33 cellular contexts compared by ENCODE assay signal in the genomic region with DNA sequence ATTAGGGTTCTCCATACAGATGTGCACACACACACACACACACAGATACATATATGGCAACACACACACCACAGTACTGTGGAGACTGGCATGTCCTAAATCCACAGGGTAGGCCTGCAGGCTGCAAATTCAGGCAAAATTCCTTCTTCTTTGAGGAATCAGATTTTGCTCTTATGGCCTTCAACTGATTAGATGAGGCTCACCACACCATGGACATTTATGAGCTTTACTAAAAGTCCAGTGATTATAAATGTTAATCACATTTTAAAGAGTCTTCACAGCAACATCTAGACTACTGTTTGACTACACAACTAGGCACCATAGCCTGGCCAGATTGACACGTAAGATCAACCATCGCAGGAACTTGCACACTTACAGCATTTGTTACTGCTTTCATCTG.
DNase-seq lines count a peak whose midpoint lies in the region; ATAC-seq, FAIRE-seq and TF ChIP-seq lines count a peak whose summit lies in the region.
"Had no signal": no experiment of that assay in that cellular context is flagged by ENCODE, and none has a peak within 500 bp of the region (broad histone marks: within the 10 kb centered on the region; RNA-seq: fewer than 3 reads in every experiment).

No MANE protein-coding gene starts in this region.

- intact Hi-C loops in K562 (cut with micrococcal nuclease) (no loop called here), right lobe of liver (cut with DNase I) (no loop called here)

- CTCF ChIA-PET in HEK293 (lab: Yijun Ruan, JAX), result no interaction called here
- CTCF ChIA-PET in K562 (lab: Yijun Ruan, JAX; ENCODE audit: low intra/inter-chr PET ratio), result no interaction called here
- CTCF ChIA-PET in H1 (lab: Charles Lee; ENCODE audit: partially characterized antibody), result interaction anchor here (1.3 kb wide), 1 partner anchor 13 kb away, joined by 5 read pairs; no protein-coding TSS in a partner anchor

- H2BK15ac ChIP-seq in H1 (ENCODE audit: low read length), result no peak overlapping the region

- no TSS peak for BruUV-seq in K562 (replicated peaks; lab: Mats Ljungman, UMichigan)

- H2AK5ac ChIP-seq in H1 (ENCODE audit: low read depth, low read length), result no peak overlapping the region

- TF ChIP-seq RAD21 in K562 (CRISPR knock-in tag; conservative IDR thresholded peaks at IDR 0.05 in 1 of 2, IDR thresholded peaks at IDR 0.05 in 1 of 2), result no peak
- TF ChIP-seq RAD21 in H1 (IDR thresholded peaks at IDR 0.05 in 1 of 2, conservative IDR thresholded peaks at IDR 0.05 in 1 of 2; ENCODE audit: low read depth in 2 of 2, low read length in 2 of 2), result no peak

- no peaks in the 10 kb centered on the region for H3K23me2 ChIP-seq in H1 (ENCODE audit: low read depth, low read length)

- TF ChIP-seq POLR2A in K562 (conservative IDR thresholded peaks at IDR 0.05), result no peak
- no peak for TF ChIP-seq POLR2A in H1 (IDR thresholded peaks at IDR 0.05; ENCODE audit: control extremely low read depth in 1 of 2, low read depth in 2 of 2, low read length in 2 of 2)
- no peak for TF ChIP-seq POLR2A in right lobe of liver (IDR thresholded peaks at IDR 0.05)

- no peak overlapping the region for H4K5ac ChIP-seq in H1 (ENCODE audit: insufficient read length, low read depth, low read length)

- FAIRE-seq in K562 (lab: Jason Lieb, UNC), result no peak
- FAIRE-seq in H1 (lab: Jason Lieb, UNC), result no peak
- FAIRE-seq: A204.1, A549, D721Med had no signal

- H3K27ac ChIP-seq in HEK293 (ENCODE audit: extremely low read depth, low read depth, low read length) (no peak overlapping the region), K562 (ENCODE audit: extremely low read depth, low read depth, low read length) (no peak overlapping the region), H1 (ENCODE audit: low read depth, low read length) (no peak overlapping the region), right lobe of liver (no peak overlapping the region)
- H3K27ac ChIP-seq: 22Rv1; A549; BLaER1; BLaER1 treated with 17β-estradiol and CSF1 and Interleukin-3, amounts not matched to agents 10 nM and 100 nM; C4-2B had no signal

- H3K27me3 ChIP-seq in K562 (ENCODE audit: control insufficient read depth in 2 of 2, insufficient read depth in 2 of 2, low read length in 2 of 2) (no peaks in the 10 kb centered on the region), H1 (replicated peaks in 1 of 4; ENCODE audit: control insufficient read depth in 3 of 4, extremely low read depth in 1 of 4, insufficient read depth in 3 of 4, low read length in 3 of 4) (0 out of 7 replicates have a peak, but pooled peaks cover 0 to 2% (median 0%) of the 10 kb centered on the region in 4 experiments), right lobe of liver (no peaks in the 10 kb centered on the region)
- H3K27me3 ChIP-seq: BE2C; BLaER1; BLaER1 treated with 17β-estradiol and CSF1 and Interleukin-3, amounts not matched to agents 10 nM and 100 nM had no signal

- DNase-seq in K562 (ENCODE audit: extremely low read depth in 1 of 4, low spot score in 3 of 4) (no peak), H1 (ENCODE audit: low read depth in 1 of 2, low spot score in 2 of 2) (no peak), OCI-M2 (lab: John Stamatoyannopoulos, UW; ENCODE audit: unreplicated experiment) (no peak), right lobe of liver (no peak), superior temporal gyrus (ENCODE audit: extremely low spot score) (no peak)
- DNase-seq: 8988T; ACHN; AML-193; BE2C; C1 segment of cervical spinal cord; Caco-2; Calu3; CD4-positive, alpha-beta memory T cell; CD4-positive, alpha-beta T cell; CD4-positive, CD25-positive, alpha-beta regulatory T cell; CD8-positive, alpha-beta memory T cell; CD8-positive, alpha-beta T cell; COR-L47; DMS 273 treated with DMSO at 0.1 percent for 48 hours; DMS153; DMS53; DMS79; DMS79 treated with DMSO at 0.1 percent for 48 hours; DND-41; EL had no signal

- no peak for TF ChIP-seq EP300 in K562 (IDR thresholded peaks at IDR 0.05; ENCODE audit: low read length)
- no peak for TF ChIP-seq EP300 in H1 (IDR thresholded peaks at IDR 0.05; ENCODE audit: borderline replicate concordance in 1 of 2, low read depth in 2 of 2, low read length in 2 of 2)

- no peak overlapping the region for H3K18ac ChIP-seq in H1 (ENCODE audit: extremely low read depth, low read length)

- no peak overlapping the region for H2BK120ac ChIP-seq in H1 (replicated peaks; ENCODE audit: low read depth, low read length)

- no peak overlapping the region for H3K4ac ChIP-seq in H1 (replicated peaks; ENCODE audit: insufficient read length, low read depth, low read length)

- H2BK20ac ChIP-seq in H1 (ENCODE audit: low read length), result no peak overlapping the region

- no peak overlapping the region for H4K8ac ChIP-seq in H1 (ENCODE audit: extremely low read depth, insufficient read depth, low read length)

- no peak for ATAC-seq in K562
- ATAC-seq in right lobe of liver, result no peak
- ATAC-seq: A549; CD8-positive, alpha-beta T cell had no signal

- no peak overlapping the region for H3K56ac ChIP-seq in H1 (replicated peaks; ENCODE audit: insufficient read length, low read depth, low read length)

- H4K91ac ChIP-seq in H1 (replicated peaks; ENCODE audit: insufficient read length, low read length), result no peak overlapping the region

- H3K9ac ChIP-seq in K562 (ENCODE audit: insufficient read depth in 1 of 2, low read depth in 2 of 2, low read length in 2 of 2) (no peak overlapping the region), H1 (replicated peaks in 1 of 4; ENCODE audit: extremely low read depth in 1 of 4, low read depth in 3 of 4, low read length in 3 of 4) (no peak overlapping the region)
- H3K9ac ChIP-seq: BLaER1; BLaER1 treated with 17β-estradiol and CSF1 and Interleukin-3, amounts not matched to agents 10 nM and 100 nM had no signal

- H3K4me1 ChIP-seq in HEK293 (ENCODE audit: control insufficient read depth, insufficient read depth, low read length) (no peaks in the 10 kb centered on the region), K562 (replicated peaks in 1 of 2; ENCODE audit: control insufficient read depth in 2 of 2, insufficient read depth in 2 of 2, low read length in 2 of 2) (no peaks in the 10 kb centered on the region), H1 (replicated peaks in 1 of 4; ENCODE audit: control insufficient read depth in 3 of 4, insufficient read depth in 4 of 4, low read length in 3 of 4) (no peaks in the 10 kb centered on the region), right lobe of liver (no peaks in the 10 kb centered on the region)
- H3K4me1 ChIP-seq: A549; BE2C; BLaER1; BLaER1 treated with 17β-estradiol and CSF1 and Interleukin-3, amounts not matched to agents 10 nM and 100 nM; Caco-2 had no signal

- no peak overlapping the region for H3K14ac ChIP-seq in H1 (ENCODE audit: insufficient read length)

- in situ Hi-C loops in K562 (cut with MboI), result no loop called here

- H3K79me2 ChIP-seq in K562 (ENCODE audit: control insufficient read depth, insufficient read depth, low read length) (no peaks in the 10 kb centered on the region), H1 (ENCODE audit: control insufficient read depth in 1 of 2, insufficient read depth in 2 of 2, low read length in 2 of 2) (no peaks in the 10 kb centered on the region)

- H3K36me3 ChIP-seq in HEK293 (ENCODE audit: control insufficient read depth in 2 of 2, insufficient read depth in 1 of 2, low read length in 2 of 2) (no peaks in the 10 kb centered on the region), K562 (ENCODE audit: control insufficient read depth, insufficient read depth, low read length) (no peaks in the 10 kb centered on the region), H1 (ENCODE audit: control insufficient read depth in 2 of 4, insufficient read depth in 4 of 4, low read length in 3 of 4) (no peaks in the 10 kb centered on the region), right lobe of liver (no peaks in the 10 kb centered on the region)
- H3K36me3 ChIP-seq: BE2C; BLaER1; BLaER1 treated with 17β-estradiol and CSF1 and Interleukin-3, amounts not matched to agents 10 nM and 100 nM had no signal

- POLR2A ChIA-PET in HEK293 (lab: Yijun Ruan, JAX), result no interaction called here
- POLR2A ChIA-PET in K562 (lab: Yijun Ruan, JAX), result no interaction called here
- POLR2A ChIA-PET in H1 (lab: Charles Lee; ENCODE audit: partially characterized antibody), result no interaction called here

- H2BK5ac ChIP-seq in H1 (ENCODE audit: low read depth, low read length), result no peak overlapping the region

- H3K4me3 ChIP-seq in HEK293 (ENCODE audit: low read depth, low read length), result no peak overlapping the region
- no peak overlapping the region for H3K4me3 ChIP-seq in K562
- H3K4me3 ChIP-seq in H1 (ENCODE audit: extremely low read depth in 1 of 4, insufficient read depth in 2 of 4, low read depth in 3 of 4, low read length in 4 of 4), result no peak overlapping the region
- H3K4me3 ChIP-seq in right lobe of liver, result no peak overlapping the region
- H3K4me3 ChIP-seq: A549; BLaER1; BLaER1 treated with 17β-estradiol and CSF1 and Interleukin-3, amounts not matched to agents 10 nM and 100 nM had no signal

- no peaks in the 10 kb centered on the region for H3K9me3 ChIP-seq in HEK293 (ENCODE audit: control insufficient read depth, insufficient read depth, low read depth, low read length)
- H3K9me3 ChIP-seq in K562 (replicated peaks; ENCODE audit: control insufficient read depth, insufficient read depth, low read depth, low read length), result no peaks in the 10 kb centered on the region
- no peaks in the 10 kb centered on the region; a peak in 1 of 4 replicates for H3K9me3 ChIP-seq in H1 (ENCODE audit: insufficient read depth in 2 of 2, low read depth in 1 of 2, low read length in 1 of 2)
- no peaks in the 10 kb centered on the region for H3K9me3 ChIP-seq in right lobe of liver
- H3K9me3 ChIP-seq: A549, BE2C, BLaER1, Caco-2 had no signal

- no peaks in the 10 kb centered on the region for H3K9me1 ChIP-seq in K562 (ENCODE audit: control insufficient read depth, insufficient read depth, low read length)

- no peaks in the 10 kb centered on the region for H3K79me1 ChIP-seq in H1 (ENCODE audit: low read depth, low read length)

- H2AFZ ChIP-seq in K562 (ENCODE audit: low read depth, low read length) (no peak overlapping the region), H1 (ENCODE audit: low read length) (no peak overlapping the region)

- H2BK12ac ChIP-seq in H1 (ENCODE audit: low read depth, low read length), result no peak overlapping the region

- TF ChIP-seq CTCF in HEK293 (tag by site-specific recombination; IDR thresholded peaks at IDR 0.05), result no peak
- TF ChIP-seq CTCF in K562 (IDR thresholded peaks at IDR 0.05 in 2 of 3, conservative IDR thresholded peaks at IDR 0.05 in 1 of 3; ENCODE audit: insufficient read depth in 2 of 3, low read depth in 1 of 3, low read length in 3 of 3), result no peak
- no peak for TF ChIP-seq CTCF in H1 (IDR thresholded peaks at IDR 0.05; ENCODE audit: control extremely low read depth in 1 of 3, insufficient read depth in 1 of 3, low read depth in 1 of 3, low read length in 3 of 3)
- TF ChIP-seq CTCF in right lobe of liver (IDR thresholded peaks at IDR 0.05), result no peak

- WGBS in K562 (ENCODE audit: insufficient coverage, low coverage, missing lambda C conversion rate), result 0% methylated on average over 2 of the region's 2 CpGs
- whole genome bisulfite sequencing in H1 (ENCODE audit: extremely low coverage in 1 of 2, insufficient coverage in 1 of 2, insufficient read length in 1 of 2, insufficient replicate concordance in 2 of 2, low coverage in 1 of 2, low lambda C conversion rate in 2 of 2, missing lambda C conversion rate in 1 of 2), 2 experiments, result 100% methylated on average over 2 of the region's 2 CpGs; no CpG with 5 or more reads in 1 of the 2 experiments
- WGBS in right lobe of liver (ENCODE audit: insufficient coverage, low coverage, low lambda C conversion rate, missing lambda C conversion rate), result 100% methylated on average over 2 of the region's 2 CpGs

- H3K4me2 ChIP-seq in K562 (ENCODE audit: insufficient read depth, low read length) (no peak overlapping the region), H1 (ENCODE audit: insufficient read depth in 1 of 2, low read depth in 2 of 2, low read length in 2 of 2) (no peak overlapping the region)
- H3K4me2 ChIP-seq: A549; BLaER1; BLaER1 treated with 17β-estradiol and CSF1 and Interleukin-3, amounts not matched to agents 10 nM and 100 nM had no signal

- peak overlapping the region; percentile 37 for H3K23ac ChIP-seq in H1 (ENCODE audit: insufficient read length)

- H4K20me1 ChIP-seq in K562 (replicated peaks; ENCODE audit: control insufficient read depth, insufficient read depth, low read length) (no peaks in the 10 kb centered on the region), H1 (replicated peaks in 1 of 2; ENCODE audit: control insufficient read depth in 1 of 2, insufficient read depth in 2 of 2, low read length in 2 of 2) (no peaks in the 10 kb centered on the region)
- H4K20me1 ChIP-seq: BLaER1; BLaER1 treated with 17β-estradiol and CSF1 and Interleukin-3, amounts not matched to agents 10 nM and 100 nM had no signal
